ENCODE assay signal across 1 cellular context in the genomic region with DNA sequence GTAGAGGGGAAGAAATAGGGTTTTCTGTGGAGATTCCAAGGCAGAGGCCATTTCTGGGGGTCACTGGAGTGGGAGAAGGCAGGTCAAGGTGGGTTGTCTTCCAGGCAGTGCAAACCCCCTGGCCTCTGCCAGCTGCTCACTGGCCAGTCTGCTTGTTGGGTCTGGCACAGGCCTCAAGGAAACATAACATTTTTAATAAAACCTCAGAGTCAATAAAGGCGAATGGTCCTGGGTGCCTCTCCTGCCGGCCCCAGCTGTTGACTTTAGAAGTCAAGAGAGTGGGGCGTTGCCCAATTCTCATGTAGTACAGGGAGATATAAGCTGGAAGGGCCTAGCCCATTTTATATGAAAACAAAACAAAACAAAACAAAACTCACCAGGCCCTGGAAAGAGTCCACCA.
TF ChIP-seq lines count a peak whose summit lies in the region.

No MANE protein-coding gene starts in this region.

TF ChIP-seq in HepG2, 621 proteins besides CTCF, POLR2A, EP300 and RAD21 (continued from another document):
- TF ChIP-seq, protein P1, sequence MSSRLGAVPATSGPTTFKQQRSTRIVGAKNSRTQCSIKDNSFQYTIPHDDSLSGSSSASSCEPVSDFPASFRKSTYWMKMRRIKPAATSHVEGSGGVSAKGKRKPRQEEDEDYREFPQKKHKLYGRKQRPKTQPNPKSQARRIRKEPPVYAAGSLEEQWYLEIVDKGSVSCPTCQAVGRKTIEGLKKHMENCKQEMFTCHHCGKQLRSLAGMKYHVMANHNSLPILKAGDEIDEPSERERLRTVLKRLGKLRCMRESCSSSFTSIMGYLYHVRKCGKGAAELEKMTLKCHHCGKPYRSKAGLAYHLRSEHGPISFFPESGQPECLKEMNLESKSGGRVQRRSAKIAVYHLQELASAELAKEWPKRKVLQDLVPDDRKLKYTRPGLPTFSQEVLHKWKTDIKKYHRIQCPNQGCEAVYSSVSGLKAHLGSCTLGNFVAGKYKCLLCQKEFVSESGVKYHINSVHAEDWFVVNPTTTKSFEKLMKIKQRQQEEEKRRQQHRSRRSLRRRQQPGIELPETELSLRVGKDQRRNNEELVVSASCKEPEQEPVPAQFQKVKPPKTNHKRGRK (CRISPR knock-in tag; IDR thresholded peaks at IDR 0.05): no peak
- TF ChIP-seq ZNF879 (CRISPR knock-in tag; IDR thresholded peaks at IDR 0.05): no peak
- TF ChIP-seq NR1H2 (CRISPR knock-in tag; IDR thresholded peaks at IDR 0.05; ENCODE audit: borderline replicate concordance, low read depth): no peak
- TF ChIP-seq GATAD2A (CRISPR knock-in tag; IDR thresholded peaks at IDR 0.05): no peak
TF ChIP-seq in HepG2: peak in this region for 0.
